In genomic region chr1:227766653-227767277, GRCh38 we compare ENCODE assay signal across 10 cellular contexts. TPM values are rescaled to one million over a fixed set of nuclear protein-coding genes. Genes with fewer than 3 reads are reported as not detected.
DNase-seq lines count a peak whose midpoint lies in the region; ATAC-seq and TF ChIP-seq lines count a peak whose summit lies in the region.
"Had no signal": no experiment of that assay in that cellular context is flagged by ENCODE, and none has a peak within 500 bp of the region (broad histone marks: within the 10 kb centered on the region; RNA-seq: fewer than 3 reads in every experiment).

No MANE protein-coding gene starts in this region.

- POLR2A ChIA-PET in WTC11 (lab: Charles Lee): no interaction called here

- peaks cover 27% of the 10 kb centered on the region for H3K4me1 Mint-ChIP-seq in activated T-helper 17 cell treated with anti-CD3 and anti-CD28 coated beads, Interleukin-2, amount 50 U/mL, for 72 hours
- H3K4me1 Mint-ChIP-seq in stimulated activated memory B cell treated with anti-CD40 and anti-IgM and Interleukin-4, amounts not matched to agents 10 μg/mL and 1 μg/mL and 100 μg/mL, for 72 hours: peaks cover 31% of the 10 kb centered on the region
- H3K4me1 Mint-ChIP-seq in WTC11: no peaks in the 10 kb centered on the region
- peaks cover 37% of the 10 kb centered on the region for H3K4me1 Mint-ChIP-seq in HFFc6 (ENCODE audit: low read depth)

- no peak for ATAC-seq in activated naive CD4-positive, alpha-beta T cell treated with anti-CD3 and anti-CD28 coated beads, Interleukin-2, amount 50 U/mL, for 72 hours
- ATAC-seq in activated T-helper 17 cell treated with anti-CD3 and anti-CD28 coated beads, Interleukin-2, amount 50 U/mL, for 72 hours (replicated peaks): no peak
- ATAC-seq in stimulated activated memory B cell treated with anti-CD40 and anti-IgM and Interleukin-4, amounts not matched to agents 10 μg/mL and 1 μg/mL and 100 μg/mL, for 72 hours: no peak
- no peak for ATAC-seq in WTC11

- CTCF ChIA-PET in WTC11 (lab: Charles Lee): interaction anchor here (1.4 to 2.0 kb wide), 2 partner anchors 8 to 186 kb away, joined by 3 to 10 read pairs; no protein-coding TSS in a partner anchor

- no peaks in the 10 kb centered on the region for H3K27me3 Mint-ChIP-seq in activated T-helper 17 cell treated with anti-CD3 and anti-CD28 coated beads, Interleukin-2, amount 50 U/mL, for 72 hours
- H3K27me3 Mint-ChIP-seq in stimulated activated memory B cell treated with anti-CD40 and anti-IgM and Interleukin-4, amounts not matched to agents 10 μg/mL and 1 μg/mL and 100 μg/mL, for 72 hours: no peaks in the 10 kb centered on the region
- H3K27me3 Mint-ChIP-seq in WTC11 (ENCODE audit: low read depth) (no peaks in the 10 kb centered on the region), HFFc6 (ENCODE audit: insufficient read depth) (peaks cover 2% of the 10 kb centered on the region; the same call in 1 of the 2 replicates)

- H3K27ac Mint-ChIP-seq in activated naive CD4-positive, alpha-beta T cell treated with anti-CD3 and anti-CD28 coated beads, Interleukin-2, amount 50 U/mL, for 72 hours: peak overlapping the region; percentile 44 to 59
- H3K27ac Mint-ChIP-seq in activated T-helper 17 cell treated with anti-CD3 and anti-CD28 coated beads, Interleukin-2, amount 50 U/mL, for 72 hours: peak overlapping the region; percentile 25
- peak overlapping the region; percentile 40 for H3K27ac Mint-ChIP-seq in stimulated activated memory B cell treated with anti-CD40 and anti-IgM and Interleukin-4, amounts not matched to agents 10 μg/mL and 1 μg/mL and 100 μg/mL, for 72 hours
- H3K27ac Mint-ChIP-seq in WTC11: no peak overlapping the region
- H3K27ac Mint-ChIP-seq in HFFc6: no peak overlapping the region
- H3K27ac Mint-ChIP-seq: H9 had no signal

- TF ChIP-seq CTCF in WTC11 (IDR thresholded peaks at IDR 0.05) (no peak), HFFc6 (IDR thresholded peaks at IDR 0.05) (no peak)

- H3K9me3 Mint-ChIP-seq in activated naive CD4-positive, alpha-beta T cell treated with anti-CD3 and anti-CD28 coated beads, Interleukin-2, amount 50 U/mL, for 72 hours: no peaks in the 10 kb centered on the region
- no peaks in the 10 kb centered on the region for H3K9me3 Mint-ChIP-seq in activated T-helper 17 cell treated with anti-CD3 and anti-CD28 coated beads, Interleukin-2, amount 50 U/mL, for 72 hours
- H3K9me3 Mint-ChIP-seq in stimulated activated memory B cell treated with anti-CD40 and anti-IgM and Interleukin-4, amounts not matched to agents 10 μg/mL and 1 μg/mL and 100 μg/mL, for 72 hours: no peaks in the 10 kb centered on the region
- H3K9me3 Mint-ChIP-seq in WTC11: no peaks in the 10 kb centered on the region
- no peaks in the 10 kb centered on the region for H3K9me3 Mint-ChIP-seq in HFFc6
- H3K9me3 Mint-ChIP-seq: H9 had no signal

- DNase-seq in activated naive CD4-positive, alpha-beta T cell treated with anti-CD3 and anti-CD28 coated beads, Interleukin-2, amount 50 U/mL, for 72 hours (ENCODE audit: low spot score in 2 of 2): no peak
- DNase-seq in activated naive CD4-positive, alpha-beta T cell (lab: John Stamatoyannopoulos, UW): no peak
- DNase-seq in NCI-H146 (lab: John Stamatoyannopoulos, UW): peak; percentile 70
- no peak for DNase-seq in WTC11 (ENCODE audit: low spot score)
- no peak for DNase-seq in HFFc6
- DNase-seq: H9, NCI-H446 treated with DMSO at 0.1 percent for 48 hours had no signal

- H3K4me3 Mint-ChIP-seq in activated T-helper 17 cell treated with anti-CD3 and anti-CD28 coated beads, Interleukin-2, amount 50 U/mL, for 72 hours: peak overlapping the region; percentile 68
- H3K4me3 Mint-ChIP-seq in stimulated activated memory B cell treated with anti-CD40 and anti-IgM and Interleukin-4, amounts not matched to agents 10 μg/mL and 1 μg/mL and 100 μg/mL, for 72 hours: no peak overlapping the region
- H3K4me3 Mint-ChIP-seq in WTC11: no peak overlapping the region
- no peak overlapping the region for H3K4me3 Mint-ChIP-seq in HFFc6
- H3K4me3 Mint-ChIP-seq: H9 had no signal

- H3K36me3 Mint-ChIP-seq in activated naive CD4-positive, alpha-beta T cell treated with anti-CD3 and anti-CD28 coated beads, Interleukin-2, amount 50 U/mL, for 72 hours: peaks cover under 1 to 21% of the 10 kb centered on the region in 2 donors
- H3K36me3 Mint-ChIP-seq in activated T-helper 17 cell treated with anti-CD3 and anti-CD28 coated beads, Interleukin-2, amount 50 U/mL, for 72 hours (ENCODE audit: low read depth): peaks cover 48% of the 10 kb centered on the region
- peaks cover 44% of the 10 kb centered on the region for H3K36me3 Mint-ChIP-seq in stimulated activated memory B cell treated with anti-CD40 and anti-IgM and Interleukin-4, amounts not matched to agents 10 μg/mL and 1 μg/mL and 100 μg/mL, for 72 hours
- peaks cover 31% of the 10 kb centered on the region for H3K36me3 Mint-ChIP-seq in WTC11
- peaks cover 25% of the 10 kb centered on the region for H3K36me3 Mint-ChIP-seq in HFFc6 (ENCODE audit: low read depth)

TF ChIP-seq in WTC11, 78 proteins besides CTCF, POLR2A, EP300 and RAD21:
- no peak for TF ChIP-seq TP53 (CRISPR knock-in tag; IDR thresholded peaks at IDR 0.05)
- TF ChIP-seq CREM (CRISPR knock-in tag; IDR thresholded peaks at IDR 0.05): no peak
- no peak for TF ChIP-seq RELA (CRISPR knock-in tag; IDR thresholded peaks at IDR 0.05; ENCODE audit: borderline replicate concordance)
- TF ChIP-seq JUN (CRISPR knock-in tag; IDR thresholded peaks at IDR 0.05): no peak
- TF ChIP-seq ZBTB21 (CRISPR knock-in tag; IDR thresholded peaks at IDR 0.05; ENCODE audit: borderline replicate concordance): no peak
- TF ChIP-seq NR2C2 (CRISPR knock-in tag; IDR thresholded peaks at IDR 0.05): no peak
- no peak for TF ChIP-seq SP1 (CRISPR knock-in tag; conservative IDR thresholded peaks at IDR 0.05)
- no peak for TF ChIP-seq ESRRA (CRISPR knock-in tag; IDR thresholded peaks at IDR 0.05; ENCODE audit: borderline replicate concordance)

RNA-seq across cellular contexts. Expression of gene SNAP47, which starts 31.5 kb away (rescaled TPM):
- total RNA-seq in activated naive CD4-positive, alpha-beta T cell treated with anti-CD3 and anti-CD28 coated beads, Interleukin-2, amount 50 U/mL, for 72 hours: 10 to 100 TPM; 33.8 to 35.8 TPM
- 10 to 100 TPM; 42.9 to 53.6 TPM for total RNA-seq in activated T-helper 17 cell treated with anti-CD3 and anti-CD28 coated beads, Interleukin-2, amount 50 U/mL, for 72 hours
- total RNA-seq in WTC11 (2021): 43.8 to 50.8 TPM (median 47.2 TPM) in 3 replicates
- total RNA-seq in HFFc6 (2021; fragmentation: NEBNext Ultra II Directional; extraction: Animal tissue kit (Norgen Biotek cat#: 25700)): 10 to 100 TPM; 27.0 to 31.2 (median 30.4) TPM

RNA-seq across cellular contexts. Expression of gene JMJD4, which starts 31.7 kb away (rescaled TPM):
- 10 to 100 TPM in 1 of 2 donors, 1 to 10 TPM in 1; 7.2 to 14.8 TPM for total RNA-seq in activated naive CD4-positive, alpha-beta T cell treated with anti-CD3 and anti-CD28 coated beads, Interleukin-2, amount 50 U/mL, for 72 hours
- 10 to 100 TPM; 10.6 to 19.9 TPM for total RNA-seq in activated T-helper 17 cell treated with anti-CD3 and anti-CD28 coated beads, Interleukin-2, amount 50 U/mL, for 72 hours
- 12.8 to 13.7 TPM (median 13.6 TPM) in 3 replicates for total RNA-seq in WTC11 (2021)
- total RNA-seq in HFFc6 (2021; fragmentation: NEBNext Ultra II Directional; extraction: Animal tissue kit (Norgen Biotek cat#: 25700)): 10 to 100 TPM; 20.2 to 23.1 (median 21.5) TPM

RNA-seq across cellular contexts. Expression of gene PRSS38, which starts 48.7 kb away (rescaled TPM):
- total RNA-seq in activated naive CD4-positive, alpha-beta T cell treated with anti-CD3 and anti-CD28 coated beads, Interleukin-2, amount 50 U/mL, for 72 hours: not detected
- total RNA-seq in activated T-helper 17 cell treated with anti-CD3 and anti-CD28 coated beads, Interleukin-2, amount 50 U/mL, for 72 hours: not detected
- total RNA-seq in WTC11 (2021): not detected in 3 replicates
- not detected for total RNA-seq in HFFc6 (2021; fragmentation: NEBNext Ultra II Directional; extraction: Animal tissue kit (Norgen Biotek cat#: 25700))
- total RNA-seq: H9, subcutaneous adipose tissue had no signal

Comparison
In these comparisons a context has a peak if more than half of its experiments do, and no peak if none do; other contexts are left out.
1. H3K27ac Mint-ChIP-seq: peak in activated naive CD4-positive, alpha-beta T cell treated with anti-CD3 and anti-CD28 coated beads, Interleukin-2, amount 50 U/mL, for 72 hours (2 of 2), activated T-helper 17 cell treated with anti-CD3 and anti-CD28 coated beads, Interleukin-2, amount 50 U/mL, for 72 hours (single experiment) and stimulated activated memory B cell treated with anti-CD40 and anti-IgM and Interleukin-4, amounts not matched to agents 10 μg/mL and 1 μg/mL and 100 μg/mL, for 72 hours (single experiment); none in WTC11 (single experiment) and HFFc6 (single experiment).